ENCODE assay signal across 8 cellular contexts in genomic region chr2:63587814-63588384, GRCh38. TPM values are rescaled to one million over a fixed set of nuclear protein-coding genes. Genes with fewer than 3 reads are reported as not detected.
DNase-seq lines count a peak whose midpoint lies in the region; ATAC-seq, FAIRE-seq and TF ChIP-seq lines count a peak whose summit lies in the region.

No MANE protein-coding gene starts in this region.

- peak overlapping the region; percentile 91 for H3K4me3 Mint-ChIP-seq in activated naive CD8-positive, alpha-beta T cell treated with anti-CD3 and anti-CD28 coated beads, Interleukin-2, amount 10 ng/mL, durations not matched to agents 7 days and 5 days

- H3K27me3 ChIP-seq in BLaER1 treated with 17β-estradiol and CSF1 and Interleukin-3, amounts not matched to agents 10 nM and 100 nM, result no peaks in the 10 kb centered on the region
- no peaks in the 10 kb centered on the region for H3K27me3 ChIP-seq in keratinocyte (ENCODE audit: control insufficient read depth, extremely low read depth, insufficient read depth, low read length)
- H3K27me3 ChIP-seq in thoracic aorta (replicated peaks; ENCODE audit: insufficient read depth), result no peaks in the 10 kb centered on the region

- peaks cover 2% of the 10 kb centered on the region for H3K36me3 Mint-ChIP-seq in activated naive CD8-positive, alpha-beta T cell treated with anti-CD3 and anti-CD28 coated beads, Interleukin-2, amount 10 ng/mL, durations not matched to agents 7 days and 5 days

- dilution Hi-C loops in keratinocyte (cut with MboI; ENCODE audit: extremely low pct_ligation_motif_present, low sequenced_read_pairs), result no loop called here

- H3K9me1 ChIP-seq in keratinocyte (ENCODE audit: control insufficient read depth, extremely low read depth, insufficient read depth, low read length), result peaks cover 2% of the 10 kb centered on the region

- CTCF ChIA-PET in HEK293 (lab: Yijun Ruan, JAX), result interaction anchor here (0.6 to 0.7 kb wide), 2 partner anchors 34 to 66 kb away, joined by 3 read pairs; no protein-coding TSS in a partner anchor

- H3K36me3 ChIP-seq in BLaER1 treated with 17β-estradiol and CSF1 and Interleukin-3, amounts not matched to agents 10 nM and 100 nM, result peaks cover under 1 to 13% (median 6%) of the 10 kb centered on the region in 11 experiments; a peak in 16 of 22 replicates
- H3K36me3 ChIP-seq in HEK293 (ENCODE audit: control insufficient read depth in 2 of 2, insufficient read depth in 1 of 2, low read length in 2 of 2) (peaks cover 7 to 15% of the 10 kb centered on the region in 2 experiments; a peak in 2 of 3 replicates), keratinocyte (ENCODE audit: control insufficient read depth in 2 of 2, extremely low read depth in 1 of 2, insufficient read depth in 2 of 2, low read length in 2 of 2) (peaks cover 0 to 4% of the 10 kb centered on the region in 2 experiments), thoracic aorta (no peaks in the 10 kb centered on the region)

- peaks cover 40% of the 10 kb centered on the region for H3K79me2 ChIP-seq in keratinocyte (ENCODE audit: control insufficient read depth, insufficient read depth, low read length)

- DNase-seq in activated naive CD8-positive, alpha-beta T cell treated with anti-CD3 and anti-CD28 coated beads, Interleukin-2, amount 10 ng/mL, durations not matched to agents 7 days and 5 days, result no peak
- DNase-seq in keratinocyte (ENCODE audit: low read depth, low spot score) (no peak), thoracic aorta (ENCODE audit: low spot score) (no peak), DMS53 treated with DMSO at 0.1 percent for 48 hours (lab: John Stamatoyannopoulos, UW; ENCODE audit: unreplicated experiment) (no peak), AG08395 (ENCODE audit: low spot score) (no peak)

- H2AFZ ChIP-seq in keratinocyte (ENCODE audit: control insufficient read depth, low read length), result peak overlapping the region; percentile 96

- H3K27ac Mint-ChIP-seq in activated naive CD8-positive, alpha-beta T cell treated with anti-CD3 and anti-CD28 coated beads, Interleukin-2, amount 10 ng/mL, durations not matched to agents 7 days and 5 days, result peak overlapping the region; percentile 98

- no peaks in the 10 kb centered on the region for H3K9me3 Mint-ChIP-seq in activated naive CD8-positive, alpha-beta T cell treated with anti-CD3 and anti-CD28 coated beads, Interleukin-2, amount 10 ng/mL, durations not matched to agents 7 days and 5 days

- TF ChIP-seq CTCF in HEK293 (tag by site-specific recombination; IDR thresholded peaks at IDR 0.05) (no peak), keratinocyte (optimal IDR thresholded peaks at IDR 0.05 in 1 of 3, IDR thresholded peaks at IDR 0.05 in 1 of 3, conservative IDR thresholded peaks at IDR 0.05 in 1 of 3; ENCODE audit: extremely low read depth in 1 of 3, insufficient read depth in 2 of 3, low read length in 3 of 3) (no peak), thoracic aorta (IDR thresholded peaks at IDR 0.05) (no peak)

- H3K9me3 ChIP-seq in BLaER1 treated with 17β-estradiol and CSF1 and Interleukin-3, amounts not matched to agents 10 nM and 100 nM (replicated peaks in 1 of 11), result no peaks in the 10 kb centered on the region
- H3K9me3 ChIP-seq in HEK293 (ENCODE audit: control insufficient read depth, insufficient read depth, low read depth, low read length) (no peaks in the 10 kb centered on the region), keratinocyte (ENCODE audit: control insufficient read depth, low read depth, low read length) (no peaks in the 10 kb centered on the region), thoracic aorta (no peaks in the 10 kb centered on the region)

- H3K27me3 Mint-ChIP-seq in activated naive CD8-positive, alpha-beta T cell treated with anti-CD3 and anti-CD28 coated beads, Interleukin-2, amount 10 ng/mL, durations not matched to agents 7 days and 5 days, result no peaks in the 10 kb centered on the region

- H3K4me3 ChIP-seq in BLaER1 treated with 17β-estradiol and CSF1 and Interleukin-3, amounts not matched to agents 10 nM and 100 nM, result peak overlapping the region; percentile 76 to 95 (median 90)
- H3K4me3 ChIP-seq in HEK293 (ENCODE audit: low read depth, low read length), result peak overlapping the region; percentile 100
- peak overlapping the region; percentile 80 to 99 (median 88) for H3K4me3 ChIP-seq in keratinocyte (ENCODE audit: control insufficient read depth in 2 of 3, extremely low read depth in 1 of 3, insufficient read depth in 2 of 3, low read depth in 1 of 3, low read length in 3 of 3)
- peak overlapping the region; percentile 90 for H3K4me3 ChIP-seq in thoracic aorta

- POLR2A ChIA-PET in HEK293 (lab: Yijun Ruan, JAX), result interaction anchor here (0.6 to 2.4 kb wide), 7 partner anchors 12 to 254 kb away, joined by 3 to 21 read pairs (median 6); partner anchors contain the start of gene UGP2
- POLR2A ChIA-PET in activated naive CD8-positive, alpha-beta T cell treated with anti-CD3 and anti-CD28 coated beads, Interleukin-2, amount 10 ng/mL, durations not matched to agents 7 days and 5 days (lab: Charles Lee), result interaction anchor here (0.6 to 2.9 kb wide), 20 partner anchors 9 to 1713 kb away, joined by 3 to 36 read pairs (median 4); partner anchors contain the start of genes CCT4, EHBP1, RAB1A and UGP2

- H3K4me1 Mint-ChIP-seq in activated naive CD8-positive, alpha-beta T cell treated with anti-CD3 and anti-CD28 coated beads, Interleukin-2, amount 10 ng/mL, durations not matched to agents 7 days and 5 days, result peaks cover 21% of the 10 kb centered on the region

- FAIRE-seq in keratinocyte (lab: Jason Lieb, UNC), result no peak

- H3K4me1 ChIP-seq in BLaER1 treated with 17β-estradiol and CSF1 and Interleukin-3, amounts not matched to agents 10 nM and 100 nM, result peaks cover 37 to 53% (median 41%) of the 10 kb centered on the region in 10 experiments
- H3K4me1 ChIP-seq in HEK293 (ENCODE audit: control insufficient read depth, insufficient read depth, low read length) (peaks cover 19% of the 10 kb centered on the region), keratinocyte (ENCODE audit: control insufficient read depth, extremely low read depth, insufficient read depth, low read length) (peaks cover 13% of the 10 kb centered on the region), thoracic aorta (ENCODE audit: control insufficient read depth in 1 of 2, low read depth in 2 of 2) (peaks cover 23 to 35% of the 10 kb centered on the region in 2 donors)

- peak overlapping the region; percentile 81 to 91 (median 86) for H3K9ac ChIP-seq in BLaER1 treated with 17β-estradiol and CSF1 and Interleukin-3, amounts not matched to agents 10 nM and 100 nM
- peak overlapping the region; percentile 86 for H3K9ac ChIP-seq in keratinocyte (ENCODE audit: control insufficient read depth, extremely low read depth, insufficient read depth, low read length)

- peaks cover 9 to 33% (median 19%) of the 10 kb centered on the region in 11 experiments; a peak in 15 of 22 replicates for H4K20me1 ChIP-seq in BLaER1 treated with 17β-estradiol and CSF1 and Interleukin-3, amounts not matched to agents 10 nM and 100 nM
- no peaks in the 10 kb centered on the region for H4K20me1 ChIP-seq in keratinocyte (ENCODE audit: control insufficient read depth, extremely low read depth, insufficient read depth, low read length)

- H3K27ac ChIP-seq in BLaER1 treated with 17β-estradiol and CSF1 and Interleukin-3, amounts not matched to agents 10 nM and 100 nM, result peak overlapping the region; percentile 69 to 89 (median 83); a peak in 21 of 22 replicates
- H3K27ac ChIP-seq in HEK293 (ENCODE audit: extremely low read depth, low read depth, low read length), result peak overlapping the region; percentile 74
- H3K27ac ChIP-seq in keratinocyte (ENCODE audit: control insufficient read depth, insufficient read depth, low read length), result peak overlapping the region; percentile 92
- peak overlapping the region; percentile 85 to 92 for H3K27ac ChIP-seq in thoracic aorta

- no peak for ATAC-seq in activated naive CD8-positive, alpha-beta T cell treated with anti-CD3 and anti-CD28 coated beads, Interleukin-2, amount 10 ng/mL, durations not matched to agents 7 days and 5 days (ENCODE audit: low read depth)
- ATAC-seq in thoracic aorta (ENCODE audit: insufficient number of reproducible peaks, low FRiP score, low read depth), result no peak
- ATAC-seq in HG02981 (IDR thresholded peaks at IDR 0.05; ENCODE audit: unreplicated experiment), result no peak

- peak overlapping the region; percentile 81 to 98 (median 90) for H3K4me2 ChIP-seq in BLaER1 treated with 17β-estradiol and CSF1 and Interleukin-3, amounts not matched to agents 10 nM and 100 nM
- H3K4me2 ChIP-seq in keratinocyte (ENCODE audit: control insufficient read depth, extremely low read depth, insufficient read depth, low read depth, low read length), result peak overlapping the region; percentile 77

TF ChIP-seq in HEK293, 187 proteins besides CTCF, POLR2A, EP300 and RAD21 (continues in another document):
- peak; percentile 50 for TF ChIP-seq ZNF335 (tag by site-specific recombination; conservative IDR thresholded peaks at IDR 0.05)
- no peak for TF ChIP-seq ZNF211 (tag by site-specific recombination; IDR thresholded peaks at IDR 0.05; ENCODE audit: low read depth)

RNA-seq across cellular contexts. Expression of gene WDPCP, which starts 0.4 kb away (rescaled TPM):
- 10 to 100 TPM; 10.5 to 12.0 TPM for total RNA-seq in activated naive CD8-positive, alpha-beta T cell treated with anti-CD3 and anti-CD28 coated beads, Interleukin-2, amount 10 ng/mL, durations not matched to agents 7 days and 5 days
- 2.4 to 2.9 TPM (median 2.7 TPM) in 3 replicates for polyA plus RNA-seq in keratinocyte
- 2.0 TPM for polyA plus RNA-seq in keratinocyte (2011; ENCODE audit: low read depth)
- polyA plus RNA-seq in keratinocyte (2011; cell fraction: cytosol; rRNA removed), result 1.8 and 2.5 TPM in 2 replicates
- polyA plus RNA-seq in keratinocyte (2011; cell fraction: nucleus; rRNA removed), result 3.8 and 5.5 TPM in 2 replicates
- 1.9 TPM in 2 replicates for polyA plus RNA-seq in keratinocyte (2012; ENCODE audit: low replicate concordance)
- 2.4 to 10.8 TPM (median 7.2 TPM) in 3 replicates for polyA minus RNA-seq in keratinocyte
- 3.5 TPM for polyA minus RNA-seq in keratinocyte (2011; cell fraction: cytosol; rRNA and poly(A)+ RNA removed)
- 11.1 and 21.6 TPM in 2 replicates for polyA minus RNA-seq in keratinocyte (2011; cell fraction: nucleus; rRNA and poly(A)+ RNA removed)
- 10 to 100 TPM; 13.7 to 16.2 TPM for total RNA-seq in thoracic aorta

RNA-seq across cellular contexts. Expression of gene MDH1, which starts 0.9 kb away (rescaled TPM):
- total RNA-seq in activated naive CD8-positive, alpha-beta T cell treated with anti-CD3 and anti-CD28 coated beads, Interleukin-2, amount 10 ng/mL, durations not matched to agents 7 days and 5 days, result 100 to 1,000 TPM; 161 to 163 TPM
- polyA plus RNA-seq in keratinocyte, result 233 to 320 TPM (median 254 TPM) in 3 replicates
- 55.7 TPM for polyA plus RNA-seq in keratinocyte (2011; ENCODE audit: low read depth)
- polyA plus RNA-seq in keratinocyte (2011; cell fraction: cytosol; rRNA removed), result 180 and 295 TPM in 2 replicates
- 202 and 234 TPM in 2 replicates for polyA plus RNA-seq in keratinocyte (2011; cell fraction: nucleus; rRNA removed)
- 105 and 135 TPM in 2 replicates for polyA plus RNA-seq in keratinocyte (2012; ENCODE audit: low replicate concordance)
- 65.8 to 120 TPM (median 89.8 TPM) in 3 replicates for polyA minus RNA-seq in keratinocyte
- 70.8 TPM for polyA minus RNA-seq in keratinocyte (2011; cell fraction: cytosol; rRNA and poly(A)+ RNA removed)
- 35.0 and 55.6 TPM in 2 replicates for polyA minus RNA-seq in keratinocyte (2011; cell fraction: nucleus; rRNA and poly(A)+ RNA removed)
- 100 to 1,000 TPM in 1 of 2 donors, 10 to 100 TPM in 1; 66.1 to 103 TPM for total RNA-seq in thoracic aorta
